In the genomic region with DNA sequence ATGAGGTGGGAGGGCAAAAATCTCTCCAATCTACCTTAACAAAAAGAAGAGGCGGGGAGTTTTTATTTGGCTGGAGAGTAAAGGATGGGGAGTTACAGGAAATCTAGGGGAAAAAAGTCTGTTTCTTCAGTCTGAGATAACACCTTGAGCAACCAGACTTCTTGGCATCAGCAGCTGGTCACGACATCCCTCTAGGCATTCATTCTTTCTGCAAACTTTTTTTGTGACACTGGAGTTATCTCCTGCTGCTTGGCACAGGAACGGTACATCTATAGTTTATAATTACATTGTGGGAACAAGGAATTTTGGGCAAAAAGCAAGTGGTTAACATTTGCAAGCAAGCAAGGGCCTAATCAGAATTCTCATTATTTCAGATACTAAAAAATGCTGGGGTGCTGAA, we compare ENCODE assay signal across 1 cellular context.
TF ChIP-seq lines count a peak whose summit lies in the region.

No MANE protein-coding gene starts in this region.

TF ChIP-seq in HepG2, 621 proteins besides CTCF, POLR2A, EP300 and RAD21:
- no peak for TF ChIP-seq ZNF574 (CRISPR knock-in tag; IDR thresholded peaks at IDR 0.05)
- TF ChIP-seq, protein P1, sequence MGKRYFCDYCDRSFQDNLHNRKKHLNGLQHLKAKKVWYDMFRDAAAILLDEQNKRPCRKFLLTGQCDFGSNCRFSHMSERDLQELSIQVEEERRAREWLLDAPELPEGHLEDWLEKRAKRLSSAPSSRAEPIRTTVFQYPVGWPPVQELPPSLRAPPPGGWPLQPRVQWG (CRISPR knock-in tag; IDR thresholded peaks at IDR 0.05; ENCODE audit: borderline replicate concordance, low read depth), result no peak
- no peak for TF ChIP-seq ZNF274 (CRISPR knock-in tag; IDR thresholded peaks at IDR 0.05)
- TF ChIP-seq RBFOX2 (IDR thresholded peaks at IDR 0.05; ENCODE audit: low read depth, low read length), result no peak
- no peak for TF ChIP-seq REPIN1 (CRISPR knock-in tag; IDR thresholded peaks at IDR 0.05; ENCODE audit: borderline replicate concordance, low read depth)
- no peak for TF ChIP-seq ZBTB21 (CRISPR knock-in tag; IDR thresholded peaks at IDR 0.05)
- TF ChIP-seq ZNF264 (CRISPR knock-in tag; IDR thresholded peaks at IDR 0.05), result no peak
- TF ChIP-seq, protein P2, sequence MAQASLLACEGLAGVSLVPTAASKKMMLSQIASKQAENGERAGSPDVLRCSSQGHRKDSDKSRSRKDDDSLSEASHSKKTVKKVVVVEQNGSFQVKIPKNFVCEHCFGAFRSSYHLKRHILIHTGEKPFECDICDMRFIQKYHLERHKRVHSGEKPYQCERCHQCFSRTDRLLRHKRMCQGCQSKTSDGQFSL (CRISPR knock-in tag; IDR thresholded peaks at IDR 0.05), result no peak
- TF ChIP-seq SMARCE1 (IDR thresholded peaks at IDR 0.05; ENCODE audit: borderline replicate concordance), result no peak
- no peak for TF ChIP-seq ZBTB49 (CRISPR knock-in tag; IDR thresholded peaks at IDR 0.05; ENCODE audit: borderline replicate concordance)
- TF ChIP-seq, protein P3, sequence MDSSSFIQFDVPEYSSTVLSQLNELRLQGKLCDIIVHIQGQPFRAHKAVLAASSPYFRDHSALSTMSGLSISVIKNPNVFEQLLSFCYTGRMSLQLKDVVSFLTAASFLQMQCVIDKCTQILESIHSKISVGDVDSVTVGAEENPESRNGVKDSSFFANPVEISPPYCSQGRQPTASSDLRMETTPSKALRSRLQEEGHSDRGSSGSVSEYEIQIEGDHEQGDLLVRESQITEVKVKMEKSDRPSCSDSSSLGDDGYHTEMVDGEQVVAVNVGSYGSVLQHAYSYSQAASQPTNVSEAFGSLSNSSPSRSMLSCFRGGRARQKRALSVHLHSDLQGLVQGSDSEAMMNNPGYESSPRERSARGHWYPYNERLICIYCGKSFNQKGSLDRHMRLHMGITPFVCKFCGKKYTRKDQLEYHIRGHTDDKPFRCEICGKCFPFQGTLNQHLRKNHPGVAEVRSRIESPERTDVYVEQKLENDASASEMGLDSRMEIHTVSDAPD (CRISPR knock-in tag; IDR thresholded peaks at IDR 0.05), result no peak
- no peak for TF ChIP-seq NFRKB (IDR thresholded peaks at IDR 0.05)
- TF ChIP-seq THAP11 (CRISPR knock-in tag; IDR thresholded peaks at IDR 0.05), result no peak
- TF ChIP-seq, protein P4, sequence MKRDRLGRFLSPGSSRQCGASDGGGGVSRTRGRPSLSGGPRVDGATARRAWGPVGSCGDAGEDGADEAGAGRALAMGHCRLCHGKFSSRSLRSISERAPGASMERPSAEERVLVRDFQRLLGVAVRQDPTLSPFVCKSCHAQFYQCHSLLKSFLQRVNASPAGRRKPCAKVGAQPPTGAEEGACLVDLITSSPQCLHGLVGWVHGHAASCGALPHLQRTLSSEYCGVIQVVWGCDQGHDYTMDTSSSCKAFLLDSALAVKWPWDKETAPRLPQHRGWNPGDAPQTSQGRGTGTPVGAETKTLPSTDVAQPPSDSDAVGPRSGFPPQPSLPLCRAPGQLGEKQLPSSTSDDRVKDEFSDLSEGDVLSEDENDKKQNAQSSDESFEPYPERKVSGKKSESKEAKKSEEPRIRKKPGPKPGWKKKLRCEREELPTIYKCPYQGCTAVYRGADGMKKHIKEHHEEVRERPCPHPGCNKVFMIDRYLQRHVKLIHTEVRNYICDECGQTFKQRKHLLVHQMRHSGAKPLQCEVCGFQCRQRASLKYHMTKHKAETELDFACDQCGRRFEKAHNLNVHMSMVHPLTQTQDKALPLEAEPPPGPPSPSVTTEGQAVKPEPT (CRISPR knock-in tag; IDR thresholded peaks at IDR 0.05; ENCODE audit: low read depth), result no peak
- no peak for TF ChIP-seq ZFP62 (CRISPR knock-in tag; IDR thresholded peaks at IDR 0.05)
- no peak for TF ChIP-seq ELF3 (CRISPR knock-in tag; IDR thresholded peaks at IDR 0.05)
- no peak for TF ChIP-seq YY1 (IDR thresholded peaks at IDR 0.05; ENCODE audit: insufficient read depth, insufficient replicate concordance, low read depth, low read length)
- TF ChIP-seq, protein P5, sequence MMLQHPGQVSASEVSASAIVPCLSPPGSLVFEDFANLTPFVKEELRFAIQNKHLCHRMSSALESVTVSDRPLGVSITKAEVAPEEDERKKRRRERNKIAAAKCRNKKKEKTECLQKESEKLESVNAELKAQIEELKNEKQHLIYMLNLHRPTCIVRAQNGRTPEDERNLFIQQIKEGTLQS (CRISPR knock-in tag; IDR thresholded peaks at IDR 0.05), result no peak
